In the genomic region with DNA sequence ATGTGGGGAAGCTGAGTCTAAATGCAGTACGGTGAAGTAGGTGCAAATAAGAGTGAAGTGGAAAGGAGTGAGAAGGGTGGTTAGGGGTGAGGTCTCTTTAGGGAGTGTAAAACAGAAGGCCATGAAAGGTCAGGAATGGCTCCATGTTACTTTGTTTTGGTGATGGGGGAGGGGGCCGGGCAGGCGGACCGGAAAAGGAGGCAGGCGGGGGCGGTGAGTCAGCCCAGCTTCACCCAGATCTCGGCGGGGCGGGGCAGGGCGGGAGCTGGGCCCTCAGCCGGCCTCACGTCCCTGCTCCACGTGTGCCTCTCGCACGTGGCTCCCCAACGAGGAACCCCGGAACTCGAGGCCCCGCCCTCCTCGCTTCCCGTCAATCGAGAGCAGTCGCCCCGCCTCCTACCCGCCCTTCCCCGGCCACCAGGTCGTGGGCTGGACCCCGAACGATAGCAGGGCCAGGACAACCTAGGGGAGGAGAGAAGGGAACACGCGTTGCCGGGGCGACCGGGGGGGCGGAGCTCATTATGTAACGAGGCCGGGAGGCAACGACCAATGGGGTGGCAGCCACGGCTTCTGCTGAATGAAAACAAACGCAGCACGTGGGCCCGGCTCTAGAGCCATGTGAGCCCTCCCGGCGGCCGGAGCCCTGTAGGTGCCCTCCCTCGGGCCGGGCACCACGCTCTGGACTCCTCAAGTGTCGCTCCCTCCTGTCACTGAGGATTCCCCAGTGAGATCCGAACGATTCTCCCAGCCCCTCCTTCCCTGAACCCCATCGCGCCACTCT, we compare ENCODE assay signal across 8 cellular contexts. TPM values are rescaled to one million over a fixed set of nuclear protein-coding genes. Genes with fewer than 3 reads are reported as not detected.
DNase-seq lines count a peak whose midpoint lies in the region; ATAC-seq and TF ChIP-seq lines count a peak whose summit lies in the region.

No MANE protein-coding gene starts in this region.

- H2BK5ac ChIP-seq in H9 (ENCODE audit: insufficient read length, low read length) = no peak overlapping the region

- H3K27me3 Mint-ChIP-seq in H9 (ENCODE audit: low read depth) (peaks cover 42% of the 10 kb centered on the region), neural crest cell (ENCODE audit: low read depth) (peaks cover 17% of the 10 kb centered on the region)
- no peaks in the 10 kb centered on the region for H3K27me3 Mint-ChIP-seq in stimulated activated naive CD8-positive, alpha-beta T cell treated with anti-CD3 and anti-CD28 coated beads, Interleukin-15, amount 100 ng/mL, for 72 hours

- H3K27me3 ChIP-seq in H9 (ENCODE audit: insufficient read depth, low read length) (peaks cover 8% of the 10 kb centered on the region; the same call in 1 of the 2 replicates), MM.1S (replicated peaks; ENCODE audit: insufficient read depth, low read length) (no peaks in the 10 kb centered on the region)

- no peak overlapping the region for H3T11ph ChIP-seq in H9 (ENCODE audit: low read length)

- H3K9me3 ChIP-seq in H9 (ENCODE audit: control insufficient read depth, low read depth, low read length) (no peaks in the 10 kb centered on the region), MM.1S (replicated peaks; ENCODE audit: insufficient read depth, low read length) (no peaks in the 10 kb centered on the region)

- H3F3A ChIP-seq in MM.1S (ENCODE audit: insufficient read depth, low read length) = peaks cover 61% of the 10 kb centered on the region

- no peak overlapping the region for H3K4ac ChIP-seq in H9 (ENCODE audit: low read depth, low read length)

- H3K9me3 Mint-ChIP-seq in H9 (peaks cover 0 to 7% of the 10 kb centered on the region in 2 experiments; a peak in 2 of 5 replicates), neural crest cell (no peaks in the 10 kb centered on the region)
- no peaks in the 10 kb centered on the region for H3K9me3 Mint-ChIP-seq in stimulated activated naive CD8-positive, alpha-beta T cell treated with anti-CD3 and anti-CD28 coated beads, Interleukin-15, amount 100 ng/mL, for 72 hours

- H3K79me1 ChIP-seq in H9 (ENCODE audit: insufficient read depth, low read depth, low read length, poor library complexity, severe bottlenecking) = no peaks in the 10 kb centered on the region

- H3K36me3 Mint-ChIP-seq in H9 (ENCODE audit: insufficient read depth in 1 of 3, low read depth in 3 of 3) (peaks cover 22 to 43% (median 25%) of the 10 kb centered on the region in 3 experiments), neural crest cell (ENCODE audit: low read depth) (peaks cover 2% of the 10 kb centered on the region)

- H4K5ac ChIP-seq in H9 (ENCODE audit: insufficient read length, low read depth, low read length) = no peak overlapping the region

- no peak overlapping the region for H2AFZ ChIP-seq in H9 (ENCODE audit: low read length)
- peak overlapping the region; percentile 5; the same call in 1 of the 2 replicates for H2AFZ ChIP-seq in MM.1S (ENCODE audit: low read length)

- H3K27ac ChIP-seq in H9 (ENCODE audit: insufficient read length, low read depth, low read length) = no peak overlapping the region
- peak overlapping the region; percentile 78 for H3K27ac ChIP-seq in MM.1S (ENCODE audit: low read length)

- TF ChIP-seq CTCF in H9 (conservative IDR thresholded peaks at IDR 0.05) = no peak
- no peak for TF ChIP-seq CTCF in MM.1S (IDR thresholded peaks at IDR 0.05; ENCODE audit: low read length)
- TF ChIP-seq CTCF in neural crest cell (conservative IDR thresholded peaks at IDR 0.05) = no peak

- H4K20me1 ChIP-seq in H9 (ENCODE audit: control insufficient read depth, insufficient read depth, insufficient read length) (no peaks in the 10 kb centered on the region), MM.1S (ENCODE audit: insufficient read depth, low read length) (no peaks in the 10 kb centered on the region)

- H3K9ac ChIP-seq in H9 (ENCODE audit: extremely low read depth, insufficient read length, low read length) (no peak overlapping the region), MM.1S (ENCODE audit: low read length) (peak overlapping the region; percentile 81)

- H3K4me1 ChIP-seq in H9 (ENCODE audit: insufficient read depth, low read length) (peaks cover 6% of the 10 kb centered on the region; the same call in 1 of the 2 replicates), MM.1S (ENCODE audit: low read length) (peaks cover 60% of the 10 kb centered on the region)

- H4K8ac ChIP-seq in H9 (replicated peaks; ENCODE audit: insufficient read length, low read depth, low read length) = no peak overlapping the region

- WGBS in H9 (ENCODE audit: extremely low coverage, insufficient read length, low lambda C conversion rate) = 100% methylated on average over 1 of the region's 53 CpGs

- no peak overlapping the region for H2BK12ac ChIP-seq in H9 (ENCODE audit: insufficient read length, low read depth, low read length)

- peaks cover 15% of the 10 kb centered on the region for H3K23me2 ChIP-seq in H9 (ENCODE audit: insufficient read length, low read depth, low read length, poor library complexity, severe bottlenecking)

- H3K56ac ChIP-seq in H9 (ENCODE audit: insufficient read length, low read depth, low read length) = no peak overlapping the region

- no peak overlapping the region for H2BK120ac ChIP-seq in H9 (ENCODE audit: low read depth, low read length, poor library complexity, severe bottlenecking)

- H3K4me1 Mint-ChIP-seq in H9 (peaks cover 46 to 52% of the 10 kb centered on the region in 2 experiments), neural crest cell (peaks cover 34% of the 10 kb centered on the region)
- peaks cover 94% of the 10 kb centered on the region for H3K4me1 Mint-ChIP-seq in stimulated activated naive CD8-positive, alpha-beta T cell treated with anti-CD3 and anti-CD28 coated beads, Interleukin-15, amount 100 ng/mL, for 72 hours

- no peak overlapping the region for H3K14ac ChIP-seq in H9 (ENCODE audit: insufficient read depth, low read length)

- H3K36me3 ChIP-seq in MM.1S (replicated peaks; ENCODE audit: insufficient read depth, low read length) = no peaks in the 10 kb centered on the region

- H3K4me3 Mint-ChIP-seq in H9 (peak overlapping the region; percentile 82 to 87), neural crest cell (peak overlapping the region; percentile 85)
- peak overlapping the region; percentile 82 to 84 for H3K4me3 Mint-ChIP-seq in stimulated activated naive CD8-positive, alpha-beta T cell treated with anti-CD3 and anti-CD28 coated beads, Interleukin-15, amount 100 ng/mL, for 72 hours

- no peaks in the 10 kb centered on the region for H3K9me2 ChIP-seq in MM.1S (replicated peaks; ENCODE audit: insufficient read depth, low read length)

- no peak overlapping the region for H4K91ac ChIP-seq in H9 (ENCODE audit: insufficient read length, low read depth, low read length)

- DNase-seq in EH (ENCODE audit: low read depth) = peak; percentile 100
- peak; percentile 97 for DNase-seq in H9
- peak; percentile 99 for DNase-seq in MM.1S
- peak; percentile 97 for DNase-seq in SIG-M5 (lab: John Stamatoyannopoulos, UW)
- peak; percentile 99 for DNase-seq in activated gamma-delta T cell treated with Interleukin-2 at 50 U/mL for 16 hours
- DNase-seq in fibroblast of the conjunctiva (ENCODE audit: low read depth) = peak; percentile 93
- DNase-seq in neural crest cell (ENCODE audit: low read depth, low spot score) = peak; percentile 84
- peak; percentile 96 for DNase-seq in stimulated activated naive CD8-positive, alpha-beta T cell treated with anti-CD3 and anti-CD28 coated beads, Interleukin-15, amount 100 ng/mL, for 72 hours

- no peak overlapping the region for H2BK20ac ChIP-seq in H9 (ENCODE audit: low read depth, low read length, poor library complexity, severe bottlenecking)

- H2BK15ac ChIP-seq in H9 (ENCODE audit: low read depth, low read length) = no peak overlapping the region

- H3K23ac ChIP-seq in H9 (ENCODE audit: insufficient read length, low read depth, low read length) = no peak overlapping the region

- H3K4me3 ChIP-seq in MM.1S (ENCODE audit: low read length) = peak overlapping the region; percentile 92

- H3K27ac Mint-ChIP-seq in H9 (peak overlapping the region in 2 of 3 experiments; percentile 93 to 96; a peak in 6 of 7 replicates), neural crest cell (ENCODE audit: unreplicated experiment) (peak overlapping the region; percentile 69)
- peak overlapping the region; percentile 93 to 94 for H3K27ac Mint-ChIP-seq in stimulated activated naive CD8-positive, alpha-beta T cell treated with anti-CD3 and anti-CD28 coated beads, Interleukin-15, amount 100 ng/mL, for 72 hours

- H3K4me2 ChIP-seq in H9 (ENCODE audit: insufficient read depth, insufficient read length, low read length) = peak overlapping the region; percentile 72
- peak overlapping the region; percentile 99 for H3K4me2 ChIP-seq in MM.1S (ENCODE audit: low read depth, low read length)

- H2AK5ac ChIP-seq in H9 (ENCODE audit: insufficient read length, low read length) = no peak overlapping the region

- H3K79me2 ChIP-seq in H9 (ENCODE audit: insufficient read depth, low read length) (no peaks in the 10 kb centered on the region), MM.1S (ENCODE audit: low read length) (peaks cover 39% of the 10 kb centered on the region)

- H3K18ac ChIP-seq in H9 (ENCODE audit: insufficient read length, low read depth, low read length) = peak overlapping the region; percentile 33

- peak; percentile 64 for ATAC-seq in stimulated activated naive CD8-positive, alpha-beta T cell treated with anti-CD3 and anti-CD28 coated beads, Interleukin-15, amount 100 ng/mL, for 72 hours

RNA-seq across cellular contexts. Expression of a gene that starts 1.4 kb away (rescaled TPM):
- total RNA-seq in H9 (2021) = 8.6 and 8.7 TPM in 2 replicates
- total RNA-seq in neural crest cell = 2.5 and 2.8 TPM in 2 replicates

RNA-seq across cellular contexts. Expression of a gene that starts 22.7 kb away (rescaled TPM):
- total RNA-seq in H9 (2021) = 101 and 105 TPM in 2 replicates
- total RNA-seq in neural crest cell = 147 and 153 TPM in 2 replicates

RNA-seq across cellular contexts. Expression of a gene that starts 36.3 kb away (rescaled TPM):
- total RNA-seq in H9 (2021) (9.8 and 10.1 TPM in 2 replicates), neural crest cell (15.0 and 15.3 TPM in 2 replicates)

RNA-seq across cellular contexts. Expression of a gene that starts 41.3 kb away (rescaled TPM):
- 123 and 137 TPM in 2 replicates for total RNA-seq in H9 (2021)
- 130 and 138 TPM in 2 replicates for total RNA-seq in neural crest cell

RNA-seq across cellular contexts. Expression of a gene that starts 44.8 kb away (rescaled TPM):
- 104 and 105 TPM in 2 replicates for total RNA-seq in H9 (2021)
- total RNA-seq in neural crest cell = 147 and 154 TPM in 2 replicates
